In the genomic region with DNA sequence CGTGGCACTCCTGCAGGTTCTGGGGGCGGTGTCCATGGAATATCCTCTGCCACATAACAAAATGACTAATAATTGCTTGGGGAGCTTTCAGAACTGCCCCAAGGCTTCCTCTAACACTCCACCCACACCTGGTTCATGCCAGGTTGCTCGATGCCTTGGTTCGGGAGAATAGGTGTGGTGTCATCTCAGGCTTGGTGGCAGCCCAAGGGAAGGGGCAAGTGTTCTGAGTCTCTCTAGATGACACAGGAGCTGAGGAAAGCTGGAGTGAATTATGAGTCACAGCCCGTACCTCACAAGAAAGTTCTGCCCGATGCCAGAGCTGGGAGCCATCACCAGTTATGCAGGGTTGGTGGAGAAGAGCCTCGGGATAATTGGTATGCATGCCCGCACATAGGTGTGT, we compare ENCODE assay signal across 31 cellular contexts. TPM values are rescaled to one million over a fixed set of nuclear protein-coding genes. Genes with fewer than 3 reads are reported as not detected.
DNase-seq lines count a peak whose midpoint lies in the region; ATAC-seq, FAIRE-seq and TF ChIP-seq lines count a peak whose summit lies in the region.
"Had no signal": no experiment of that assay in that cellular context is flagged by ENCODE, and none has a peak within 500 bp of the region (broad histone marks: within the 10 kb centered on the region; RNA-seq: fewer than 3 reads in every experiment).

No MANE protein-coding gene starts in this region.

- no peak for ATAC-seq in activated naive CD4-positive, alpha-beta T cell treated with anti-CD3 and anti-CD28 coated beads, Interleukin-2, amount 50 U/mL, for 72 hours
- no peak for ATAC-seq in GM18909 (IDR thresholded peaks at IDR 0.05; ENCODE audit: poor library complexity, unreplicated experiment)
- ATAC-seq: heart right ventricle; left colon; Panc1; right cardiac atrium; stimulated activated effector memory CD8-positive, alpha-beta T cell treated with anti-CD3 and anti-CD28 coated beads, Interleukin-12 subunit alpha, Interleukin-12 subunit beta, amount 100 ng/mL, for 72 hours; T-helper 17 cell had no signal

- no peak overlapping the region for H3K27ac ChIP-seq in esophagus muscularis mucosa (replicated peaks in 1 of 4)
- H3K27ac ChIP-seq: dorsolateral prefrontal cortex, heart right ventricle, parathyroid adenoma, VCaP had no signal

- TF ChIP-seq EP300 in esophagus muscularis mucosa (IDR thresholded peaks at IDR 0.05), result no peak

- TF ChIP-seq POLR2A in esophagus muscularis mucosa (IDR thresholded peaks at IDR 0.05; ENCODE audit: low read depth), result no peak

- H3K27ac Mint-ChIP-seq in activated naive CD4-positive, alpha-beta T cell treated with anti-CD3 and anti-CD28 coated beads, Interleukin-2, amount 50 U/mL, for 72 hours, result no peak overlapping the region
- H3K27ac Mint-ChIP-seq: activated naive CD8-positive, alpha-beta T cell treated with anti-CD3 and anti-CD28 coated beads, Interleukin-2, amount 10 ng/mL, durations not matched to agents 7 days and 5 days; stimulated activated effector memory CD8-positive, alpha-beta T cell treated with anti-CD3 and anti-CD28 coated beads, Interleukin-12 subunit alpha, Interleukin-12 subunit beta, amount 100 ng/mL, for 72 hours; T-helper 17 cell had no signal

- no peaks in the 10 kb centered on the region for H3K36me3 Mint-ChIP-seq in activated naive CD4-positive, alpha-beta T cell treated with anti-CD3 and anti-CD28 coated beads, Interleukin-2, amount 50 U/mL, for 72 hours
- H3K36me3 Mint-ChIP-seq: activated naive CD8-positive, alpha-beta T cell treated with anti-CD3 and anti-CD28 coated beads, Interleukin-2, amount 10 ng/mL, durations not matched to agents 7 days and 5 days had no signal

- H3K4me3 ChIP-seq in epithelial cell of esophagus (ENCODE audit: low read length) (no peak overlapping the region), esophagus muscularis mucosa (no peak overlapping the region)
- H3K4me3 ChIP-seq: dorsolateral prefrontal cortex, heart right ventricle had no signal

- no peaks in the 10 kb centered on the region for H3K9me3 ChIP-seq in esophagus muscularis mucosa
- H3K9me3 ChIP-seq: heart right ventricle had no signal

- intact Hi-C loops in esophagus muscularis mucosa (cut with DNase I), result no loop called here

- H3K4me1 ChIP-seq in esophagus muscularis mucosa, result peaks cover 0 to 3% (median 0%) of the 10 kb centered on the region in 4 donors
- H3K4me1 ChIP-seq: parathyroid adenoma had no signal

- H3K36me3 ChIP-seq in esophagus muscularis mucosa, result no peaks in the 10 kb centered on the region

- DNase-seq in ELR (ENCODE audit: low read depth), result peak; percentile 68
- DNase-seq in RCC 7860 (ENCODE audit: low spot score), result peak; percentile 47
- DNase-seq in epithelial cell of esophagus (ENCODE audit: low read depth), result peak; percentile 87
- peak; percentile 59 for DNase-seq in kidney tubule cell (ENCODE audit: low spot score)
- DNase-seq in activated naive CD4-positive, alpha-beta T cell treated with anti-CD3 and anti-CD28 coated beads, Interleukin-2, amount 50 U/mL, for 72 hours (ENCODE audit: low spot score in 2 of 2), result no peak
- no peak for DNase-seq in esophagus muscularis mucosa (ENCODE audit: extremely low spot score)
- no peak for DNase-seq in stimulated activated naive CD4-positive, alpha-beta T cell treated with Interleukin-2 at 50 U/mL for 16 hours (lab: John Stamatoyannopoulos, UW)
- DNase-seq: activated CD4-positive, alpha-beta T cell treated with anti-CD3 and anti-CD28 coated beads for 4 hours; activated effector memory CD4-positive, alpha-beta T cell treated with anti-CD3 and anti-CD28 coated beads, Interleukin-2, amount 50 U/mL, for 16 hours; activated naive CD8-positive, alpha-beta T cell treated with anti-CD3 and anti-CD28 coated beads, Interleukin-2, amount 10 ng/mL, durations not matched to agents 7 days and 5 days; activated T-cell treated with anti-CD3 and anti-CD28 coated beads, Interleukin-2, amount 50 U/mL, for 1 hour; C1 segment of cervical spinal cord; cerebellar nuclear complex; COR-L47; heart right ventricle; Karpas-422; left colon; NCI-H1694; NCI-H2171; NCI-H524 treated with DMSO at 0.1 percent for 48 hours; NK-92 treated with Interleukin-12 subunit alpha and Interleukin-12 subunit beta, amount 100 ng/mL, for 24 hours; stimulated activated CD4-positive, alpha-beta T cell treated with anti-CD3 and anti-CD28 coated beads, Interleukin-12 subunit alpha, Interleukin-12 subunit beta, amount 100 ng/mL, for 4 hours; stimulated activated CD4-positive, alpha-beta T cell treated with anti-CD3 and anti-CD28 coated beads, Interleukin-4, amount 100 ng/mL, for 24 hours; T-helper 17 cell had no signal

- FAIRE-seq in RCC 7860 (lab: Jason Lieb, UNC), result peak; percentile 28

- TF ChIP-seq CTCF in epithelial cell of esophagus (IDR thresholded peaks at IDR 0.05; ENCODE audit: insufficient read depth, low read depth, low read length, missing control alignments), result no peak
- no peak for TF ChIP-seq CTCF in esophagus muscularis mucosa (IDR thresholded peaks at IDR 0.05)

- WGBS in esophagus muscularis mucosa, result 70% methylated on average over 5 of the region's 8 CpGs

- no peaks in the 10 kb centered on the region for H3K9me3 Mint-ChIP-seq in activated naive CD4-positive, alpha-beta T cell treated with anti-CD3 and anti-CD28 coated beads, Interleukin-2, amount 50 U/mL, for 72 hours
- H3K9me3 Mint-ChIP-seq: activated naive CD8-positive, alpha-beta T cell treated with anti-CD3 and anti-CD28 coated beads, Interleukin-2, amount 10 ng/mL, durations not matched to agents 7 days and 5 days; stimulated activated effector memory CD8-positive, alpha-beta T cell treated with anti-CD3 and anti-CD28 coated beads, Interleukin-12 subunit alpha, Interleukin-12 subunit beta, amount 100 ng/mL, for 72 hours had no signal

- H3K27me3 ChIP-seq in esophagus muscularis mucosa, result no peaks in the 10 kb centered on the region

RNA-seq across cellular contexts. Expression of gene FTSJ1, which starts 14.7 kb away (rescaled TPM):
- 10 to 100 TPM; 58.4 to 76.6 TPM for total RNA-seq in activated naive CD4-positive, alpha-beta T cell treated with anti-CD3 and anti-CD28 coated beads, Interleukin-2, amount 50 U/mL, for 72 hours
- total RNA-seq in esophagus muscularis mucosa, result 10 to 100 TPM; 38.5 to 47.3 (median 43.9) TPM

RNA-seq across cellular contexts. Expression of gene PORCN, which starts 18.1 kb away (rescaled TPM):
- 10 to 100 TPM; 10.7 to 11.8 TPM for total RNA-seq in activated naive CD4-positive, alpha-beta T cell treated with anti-CD3 and anti-CD28 coated beads, Interleukin-2, amount 50 U/mL, for 72 hours
- total RNA-seq in esophagus muscularis mucosa, result 10 to 100 TPM; 15.0 to 21.5 (median 18.9) TPM

RNA-seq across cellular contexts. Expression of gene SLC38A5, which starts 20.6 kb away (rescaled TPM):
- total RNA-seq in activated naive CD4-positive, alpha-beta T cell treated with anti-CD3 and anti-CD28 coated beads, Interleukin-2, amount 50 U/mL, for 72 hours, result 10 to 100 TPM; 46.3 to 94.5 TPM
- 1 to 10 TPM; 2.5 to 7.9 (median 7.4) TPM for total RNA-seq in esophagus muscularis mucosa

RNA-seq across cellular contexts. Expression of gene EBP, which starts 30.9 kb away (rescaled TPM):
- 100 to 1,000 TPM; 107 to 176 TPM for total RNA-seq in activated naive CD4-positive, alpha-beta T cell treated with anti-CD3 and anti-CD28 coated beads, Interleukin-2, amount 50 U/mL, for 72 hours
- 10 to 100 TPM; 15.7 to 20.7 (median 17.4) TPM for total RNA-seq in esophagus muscularis mucosa

RNA-seq across cellular contexts. Expression of gene TBC1D25, which starts 48.9 kb away (rescaled TPM):
- total RNA-seq in activated naive CD4-positive, alpha-beta T cell treated with anti-CD3 and anti-CD28 coated beads, Interleukin-2, amount 50 U/mL, for 72 hours, result 10 to 100 TPM; 18.8 to 22.2 TPM
- total RNA-seq in esophagus muscularis mucosa, result 10 to 100 TPM; 10.3 to 22.4 (median 16.4) TPM

Comparison
In these comparisons a context has a peak if more than half of its experiments do, and no peak if none do; other contexts are left out.
1. DNase-seq: peak in ELR (single experiment), RCC 7860 (single experiment), epithelial cell of esophagus (single experiment) and kidney tubule cell (single experiment); none in activated naive CD4-positive, alpha-beta T cell treated with anti-CD3 and anti-CD28 coated beads, Interleukin-2, amount 50 U/mL, for 72 hours (0 of 2), esophagus muscularis mucosa (single experiment) and stimulated activated naive CD4-positive, alpha-beta T cell treated with Interleukin-2 at 50 U/mL for 16 hours (single experiment).
2. RNA of gene SLC38A5, which starts 20.6 kb away (total RNA-seq): 46.3 to 94.5 TPM in activated naive CD4-positive, alpha-beta T cell treated with anti-CD3 and anti-CD28 coated beads, Interleukin-2, amount 50 U/mL, for 72 hours; 2.5 to 7.9 TPM in esophagus muscularis mucosa; every median in the first group is over 4 times any median in the second.